Comparison of ENCODE assay signal across 1 cellular context in the genomic region with DNA sequence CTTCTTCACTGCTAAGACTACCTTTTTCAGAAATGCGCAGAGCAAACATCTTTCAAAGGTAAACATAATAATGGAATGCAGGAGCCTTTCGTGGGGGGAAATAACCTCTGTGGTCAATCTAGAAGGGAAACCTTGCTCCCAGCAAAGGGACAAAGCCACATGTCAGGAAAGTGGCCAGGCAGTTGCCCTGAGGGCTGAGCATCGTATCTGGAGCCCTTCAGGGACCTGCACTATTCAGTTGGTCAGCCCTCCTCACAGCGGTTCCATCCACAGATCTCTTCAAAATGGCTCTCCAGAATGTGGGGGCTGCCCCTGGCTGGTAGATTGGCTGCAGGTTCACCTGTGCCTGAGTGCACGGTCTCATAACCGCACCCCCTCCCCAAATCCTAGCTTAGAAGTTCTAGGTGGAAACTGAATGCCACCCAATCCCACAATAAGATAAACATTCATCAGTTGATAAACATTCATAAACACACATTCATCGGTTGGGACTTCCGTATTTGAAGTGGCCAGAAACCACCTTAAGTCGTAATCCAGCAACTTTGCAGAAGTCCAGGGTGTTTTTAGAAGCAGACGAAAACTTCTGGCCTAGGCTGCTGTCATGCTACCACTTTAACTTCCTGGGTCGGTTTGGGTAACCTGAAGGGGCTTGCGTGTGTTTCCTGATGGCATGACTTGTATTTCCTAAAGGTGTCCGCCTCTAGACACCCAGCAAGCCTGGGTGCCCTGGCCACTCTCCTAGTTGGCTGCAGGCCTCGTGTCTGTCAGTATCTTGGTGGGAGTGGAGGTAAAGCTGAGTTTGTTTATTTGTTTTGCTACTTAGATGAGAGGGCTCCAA.
TF ChIP-seq lines count a peak whose summit lies in the region.

No MANE protein-coding gene starts in this region.

TF ChIP-seq in HCT116, 20 proteins besides CTCF, POLR2A, EP300 and RAD21 (continued from another document):
- TF ChIP-seq REST (IDR thresholded peaks at IDR 0.05; ENCODE audit: low read depth), result no peak
- TF ChIP-seq CEBPB (IDR thresholded peaks at IDR 0.05; ENCODE audit: low read depth), result no peak
- TF ChIP-seq FOSL1 (IDR thresholded peaks at IDR 0.05; ENCODE audit: low read depth), result no peak
- TF ChIP-seq YY1 (IDR thresholded peaks at IDR 0.05; ENCODE audit: extremely low read depth, insufficient replicate concordance, low read depth, low read length), result no peak
- no peak for TF ChIP-seq SRF (IDR thresholded peaks at IDR 0.05; ENCODE audit: low read depth)
